Comparison of ENCODE assay signal across 1 cellular context in genomic region chr13:108961542-108962125, GRCh38.
TF ChIP-seq lines count a peak whose summit lies in the region.

No MANE protein-coding gene starts in this region.

TF ChIP-seq in HepG2, 621 proteins besides CTCF, POLR2A, EP300 and RAD21 (continued from another document):
- TF ChIP-seq, protein P1, sequence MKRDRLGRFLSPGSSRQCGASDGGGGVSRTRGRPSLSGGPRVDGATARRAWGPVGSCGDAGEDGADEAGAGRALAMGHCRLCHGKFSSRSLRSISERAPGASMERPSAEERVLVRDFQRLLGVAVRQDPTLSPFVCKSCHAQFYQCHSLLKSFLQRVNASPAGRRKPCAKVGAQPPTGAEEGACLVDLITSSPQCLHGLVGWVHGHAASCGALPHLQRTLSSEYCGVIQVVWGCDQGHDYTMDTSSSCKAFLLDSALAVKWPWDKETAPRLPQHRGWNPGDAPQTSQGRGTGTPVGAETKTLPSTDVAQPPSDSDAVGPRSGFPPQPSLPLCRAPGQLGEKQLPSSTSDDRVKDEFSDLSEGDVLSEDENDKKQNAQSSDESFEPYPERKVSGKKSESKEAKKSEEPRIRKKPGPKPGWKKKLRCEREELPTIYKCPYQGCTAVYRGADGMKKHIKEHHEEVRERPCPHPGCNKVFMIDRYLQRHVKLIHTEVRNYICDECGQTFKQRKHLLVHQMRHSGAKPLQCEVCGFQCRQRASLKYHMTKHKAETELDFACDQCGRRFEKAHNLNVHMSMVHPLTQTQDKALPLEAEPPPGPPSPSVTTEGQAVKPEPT (CRISPR knock-in tag; IDR thresholded peaks at IDR 0.05; ENCODE audit: low read depth): no peak
- TF ChIP-seq RBAK (CRISPR knock-in tag; IDR thresholded peaks at IDR 0.05): no peak
- no peak for TF ChIP-seq CCAR2 (optimal IDR thresholded peaks at IDR 0.05; ENCODE audit: low read depth, low read length)
- peak; percentile 30; the same call in 1 of the 2 replicates for TF ChIP-seq HNF4A (CRISPR knock-in tag; IDR thresholded peaks at IDR 0.05)
